7 cellular contexts compared by ENCODE assay signal in genomic region chr10:124092270-124093075, GRCh38. TPM values are rescaled to one million over a fixed set of nuclear protein-coding genes. Genes with fewer than 3 reads are reported as not detected.
A peak's percentile ranks its signal among the peaks of the same experiment; 100 is the strongest.
DNase-seq lines count a peak whose midpoint lies in the region; ATAC-seq and TF ChIP-seq lines count a peak whose summit lies in the region.

No MANE protein-coding gene starts in this region.

- no peak overlapping the region for H2BK120ac ChIP-seq in neuronal stem cell (ENCODE audit: low read depth, low read length)

- H2BK5ac ChIP-seq in neuronal stem cell (ENCODE audit: low read length), result no peak overlapping the region

- no peak overlapping the region for H4K91ac ChIP-seq in neuronal stem cell (ENCODE audit: low read depth, low read length, poor library complexity)

- H3K9me3 Mint-ChIP-seq in activated T-cell treated with anti-CD3 and anti-CD28 coated beads, Interleukin-2, amount 50 U/mL, for 24 hours, result peaks cover 5% of the 10 kb centered on the region

- peaks cover 3 to 6% of the 10 kb centered on the region in 2 donors for H3K9me3 ChIP-seq in neuronal stem cell (replicated peaks in 1 of 2; ENCODE audit: control insufficient read depth in 2 of 2, insufficient read depth in 1 of 2, low read depth in 1 of 2, low read length in 2 of 2)

- no peak for TF ChIP-seq CTCF in GM12864 (IDR thresholded peaks at IDR 0.05; ENCODE audit: low read depth, low read length, missing control alignments)

- peak overlapping the region; percentile 86 for H3K9ac ChIP-seq in neuronal stem cell (ENCODE audit: low read depth, low read length, poor library complexity)

- H3K14ac ChIP-seq in neuronal stem cell (ENCODE audit: low read length), result no peak overlapping the region

- DNase-seq in GM12864 (ENCODE audit: low read depth), result no peak
- DNase-seq in activated T-cell treated with anti-CD3 and anti-CD28 coated beads, Interleukin-2, amount 50 U/mL, for 24 hours, result peak; percentile 50
- DNase-seq in germinal center (ENCODE audit: low spot score), result peak; percentile 85
- peak; percentile 57 for DNase-seq in neuronal stem cell (ENCODE audit: low spot score)
- no peak for DNase-seq in NCI-H524 (lab: John Stamatoyannopoulos, UW)

- no peak overlapping the region for H2BK12ac ChIP-seq in neuronal stem cell (ENCODE audit: low read length)

- H3K4ac ChIP-seq in neuronal stem cell (ENCODE audit: low read length), result no peak overlapping the region

- peak overlapping the region; percentile 83 for H3K18ac ChIP-seq in neuronal stem cell (ENCODE audit: low read length)

- no peaks in the 10 kb centered on the region for H3K36me3 Mint-ChIP-seq in activated T-cell treated with anti-CD3 and anti-CD28 coated beads, Interleukin-2, amount 50 U/mL, for 24 hours (ENCODE audit: low read depth)

- peak overlapping the region; percentile 70 for H3K23ac ChIP-seq in neuronal stem cell (ENCODE audit: low read depth, low read length, poor library complexity)

- H3K36me3 ChIP-seq in neuronal stem cell (replicated peaks in 1 of 2; ENCODE audit: control insufficient read depth in 2 of 2, insufficient read depth in 2 of 2, low read length in 2 of 2), result no peaks in the 10 kb centered on the region

- peak overlapping the region; percentile 63 for H3K4me3 Mint-ChIP-seq in activated T-cell treated with anti-CD3 and anti-CD28 coated beads, Interleukin-2, amount 50 U/mL, for 24 hours

- no peak overlapping the region for H3K27ac Mint-ChIP-seq in activated T-cell treated with anti-CD3 and anti-CD28 coated beads, Interleukin-2, amount 50 U/mL, for 24 hours

- peaks cover 5 to 19% of the 10 kb centered on the region in 2 donors for H3K4me1 ChIP-seq in neuronal stem cell (ENCODE audit: control insufficient read depth in 2 of 2, insufficient read depth in 1 of 2, low read depth in 1 of 2, low read length in 2 of 2)

- ATAC-seq in HG02642 (IDR thresholded peaks at IDR 0.05; ENCODE audit: poor library complexity, unreplicated experiment), result peak; percentile 60
- ATAC-seq in HG03135 (IDR thresholded peaks at IDR 0.05; ENCODE audit: unreplicated experiment), result no peak

- H4K8ac ChIP-seq in neuronal stem cell (ENCODE audit: low read depth, low read length), result no peak overlapping the region

- H2AK5ac ChIP-seq in neuronal stem cell (ENCODE audit: low read depth, low read length), result no peak overlapping the region

- no peak overlapping the region for H3K27ac ChIP-seq in neuronal stem cell (replicated peaks; ENCODE audit: low read length)

- H2BK15ac ChIP-seq in neuronal stem cell (ENCODE audit: low read length), result peak overlapping the region; percentile 72

- peak overlapping the region; percentile 100 for H3K4me2 ChIP-seq in neuronal stem cell (ENCODE audit: insufficient read depth, low read length, poor library complexity, severe bottlenecking)

- H3K4me1 Mint-ChIP-seq in activated T-cell treated with anti-CD3 and anti-CD28 coated beads, Interleukin-2, amount 50 U/mL, for 24 hours (ENCODE audit: low read depth), result no peaks in the 10 kb centered on the region

- peaks cover 0 to 64% (median 17%) of the 10 kb centered on the region in 3 experiments for H3K27me3 ChIP-seq in neuronal stem cell (ENCODE audit: control insufficient read depth in 3 of 3, insufficient read depth in 3 of 3, low read depth in 1 of 3, low read length in 3 of 3)

- H3K27me3 Mint-ChIP-seq in activated T-cell treated with anti-CD3 and anti-CD28 coated beads, Interleukin-2, amount 50 U/mL, for 24 hours, result peaks cover 80% of the 10 kb centered on the region

- H2AFZ ChIP-seq in neuronal stem cell (ENCODE audit: low read length), result peak overlapping the region; percentile 96

- peaks cover 3% of the 10 kb centered on the region for H3K79me1 ChIP-seq in neuronal stem cell (ENCODE audit: low read depth, low read length)

- no CpG with 5 or more reads among the region's 93 CpGs for WGBS in neuronal stem cell (ENCODE audit: extremely low coverage in 2 of 2, insufficient read length in 2 of 2, insufficient replicate concordance in 1 of 2), 2 donors

- peak overlapping the region; percentile 48 for H3K4me3 ChIP-seq in GM12864 (ENCODE audit: low read depth, low read length)
- H3K4me3 ChIP-seq in neuronal stem cell (ENCODE audit: low read length in 2 of 2), result peak overlapping the region; percentile 72 to 78

RNA-seq across cellular contexts. Expression of gene CHST15, which starts 0.9 kb away (rescaled TPM):
- polyA plus RNA-seq in neuronal stem cell (2013, experiment 1 of 2), result 0.42 TPM
- 0.43 TPM for polyA plus RNA-seq in neuronal stem cell (2013, experiment 2 of 2)

Comparison
In these comparisons a context has a peak if more than half of its experiments do, and no peak if none do; other contexts are left out.
1. DNase-seq: peak in activated T-cell treated with anti-CD3 and anti-CD28 coated beads, Interleukin-2, amount 50 U/mL, for 24 hours (single experiment), germinal center (single experiment) and neuronal stem cell (single experiment); none in GM12864 (single experiment) and NCI-H524 (0 of 2).